8 cellular contexts compared by ENCODE assay signal in genomic region chr12:25387136-25388050, GRCh38.
DNase-seq lines count a peak whose midpoint lies in the region; ATAC-seq and TF ChIP-seq lines count a peak whose summit lies in the region.

No MANE protein-coding gene starts in this region.

- H3K36me3 ChIP-seq in ES-I3 (ENCODE audit: insufficient read depth, low read length), result no peaks in the 10 kb centered on the region
- H3K36me3 ChIP-seq in right lobe of liver, result no peaks in the 10 kb centered on the region

- TF ChIP-seq POLR2A in right lobe of liver (IDR thresholded peaks at IDR 0.05), result peak; percentile 15

- peak; percentile 28 for ATAC-seq in HG03196 (IDR thresholded peaks at IDR 0.05; ENCODE audit: unreplicated experiment)
- ATAC-seq in right lobe of liver, result peak; percentile 51 to 59 (median 57)
- no peak for ATAC-seq in HG03095 (IDR thresholded peaks at IDR 0.05; ENCODE audit: unreplicated experiment)

- H3K27me3 ChIP-seq in dorsolateral prefrontal cortex, result no peaks in the 10 kb centered on the region
- H3K27me3 ChIP-seq in right lobe of liver, result no peaks in the 10 kb centered on the region

- intact Hi-C loops in dorsolateral prefrontal cortex (cut with DNase I) (no loop called here), right lobe of liver (cut with DNase I) (no loop called here)

- H3K9me3 ChIP-seq in ES-I3 (ENCODE audit: control insufficient read depth, insufficient read depth, low read length), result no peaks in the 10 kb centered on the region
- H3K9me3 ChIP-seq in right lobe of liver, result no peaks in the 10 kb centered on the region

- TF ChIP-seq CTCF in dorsolateral prefrontal cortex (IDR thresholded peaks at IDR 0.05 in 54 of 56, conservative IDR thresholded peaks at IDR 0.05 in 2 of 56; ENCODE audit: low read depth in 1 of 56, partially characterized antibody in 56 of 56) (peak; percentile 73 to 96 (median 89)), right lobe of liver (IDR thresholded peaks at IDR 0.05) (peak; percentile 88 to 91 (median 90))

- H3K4me3 ChIP-seq in dorsolateral prefrontal cortex (peak overlapping the region; percentile 51 to 99 (median 81)), right lobe of liver (peak overlapping the region; percentile 52 to 63 (median 59))

- 14% methylated on average over 16 of the region's 16 CpGs for WGBS in right lobe of liver (ENCODE audit: insufficient coverage, low coverage, low lambda C conversion rate, missing lambda C conversion rate)

- peak; percentile 70 to 94 for DNase-seq in NCI-H526 (lab: John Stamatoyannopoulos, UW)
- DNase-seq in activated CD4-positive, alpha-beta T cell treated with anti-CD3 and anti-CD28 coated beads, Interleukin-2, amount 50 U/mL, for 24 hours (ENCODE audit: low read depth in 1 of 2, low spot score in 1 of 2), result peak; percentile 41 to 78
- DNase-seq in dorsolateral prefrontal cortex, result peak; percentile 43 to 88 (median 74)
- peak; percentile 69 to 86 (median 71) for DNase-seq in right lobe of liver
- peak; percentile 64 to 68 for DNase-seq in stimulated activated CD4-positive, alpha-beta T cell treated with anti-CD3 and anti-CD28 coated beads, Interleukin-2, amount 100 ng/mL, for 48 hours

- no peaks in the 10 kb centered on the region for H3K4me1 ChIP-seq in ES-I3 (ENCODE audit: insufficient read depth, low read length)
- H3K4me1 ChIP-seq in right lobe of liver, result peaks cover 0 to 5% (median 0%) of the 10 kb centered on the region in 4 donors

- peak overlapping the region; percentile 95; the same call in 1 of the 2 replicates for H3K9ac ChIP-seq in ES-I3 (ENCODE audit: low read depth, low read length)

- H3K27ac ChIP-seq in dorsolateral prefrontal cortex (peak overlapping the region in 51 of 59 donors; percentile 82 to 100 (median 98)), right lobe of liver (peak overlapping the region; percentile 98 to 99 (median 99))
